Comparison of ENCODE assay signal across 11 cellular contexts in the genomic region with DNA sequence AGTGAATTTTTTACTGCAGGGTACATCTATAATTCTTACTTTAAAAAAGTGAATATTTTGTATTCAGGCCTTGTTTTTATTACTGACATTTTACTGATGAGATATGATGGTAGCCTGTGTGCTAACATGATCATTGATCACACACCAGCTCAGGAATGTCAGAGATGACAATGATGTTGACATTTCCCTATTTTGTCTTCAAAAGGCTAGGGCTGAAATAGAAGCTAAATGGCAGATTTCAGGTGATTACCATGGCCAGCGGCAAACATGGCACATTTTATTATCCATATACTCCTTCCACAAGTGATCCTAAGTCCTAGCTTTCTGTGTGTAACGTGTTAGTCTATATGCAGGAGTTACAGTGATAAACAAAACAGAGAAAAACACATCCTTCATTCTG.
"Had no signal": no experiment of that assay in that cellular context is flagged by ENCODE, and none has a peak within 500 bp of the region (broad histone marks: within the 10 kb centered on the region; RNA-seq: fewer than 3 reads in every experiment).

No MANE protein-coding gene starts in this region.

- H3K27ac Mint-ChIP-seq: GM23338, H9, HFFc6 had no signal

- H3K36me3 ChIP-seq: HAP-1 had no signal

- H2AFZ ChIP-seq: GM23248, GM23338 had no signal

- H3K9ac ChIP-seq: GM23248 had no signal

- FAIRE-seq: H1, H54 had no signal

- ATAC-seq: GM23338, HCT116 had no signal

- H3K4me3 ChIP-seq: GM23248, GM23338, HAP-1 had no signal

- H3K9me3 Mint-ChIP-seq: GM23338, H9, HFFc6 had no signal

- H3K9me3 ChIP-seq: HAP-1 had no signal

- H3K4me1 ChIP-seq: HAP-1 had no signal

- H3K27ac ChIP-seq: GM23248 had no signal

- H3K4me3 Mint-ChIP-seq: GM23338, H9, HFFc6 had no signal

- DNase-seq: GM23248, GOT3, H7, H9, HCEC 1CT, HFFc6 had no signal

- H3K4me1 Mint-ChIP-seq: GM23338 had no signal

- H3K4me2 ChIP-seq: GM23338 had no signal
